18 cellular contexts compared by ENCODE assay signal in genomic region chr5:141662028-141662427, GRCh38. TPM values are rescaled to one million over a fixed set of nuclear protein-coding genes. Genes with fewer than 3 reads are reported as not detected.
A peak's percentile ranks its signal among the peaks of the same experiment; 100 is the strongest.
DNase-seq lines count a peak whose midpoint lies in the region; FAIRE-seq and TF ChIP-seq lines count a peak whose summit lies in the region.
"Had no signal": no experiment of that assay in that cellular context is flagged by ENCODE, and none has a peak within 500 bp of the region (broad histone marks: within the 10 kb centered on the region; RNA-seq: fewer than 3 reads in every experiment).

No MANE protein-coding gene starts in this region.

- H2BK5ac ChIP-seq in trophoblast cell (ENCODE audit: low read depth, low read length, poor library complexity), result no peak overlapping the region

- no peak overlapping the region for H3K4me3 ChIP-seq in trophoblast cell (ENCODE audit: low read depth, low read length)
- H3K4me3 ChIP-seq: HAP-1 had no signal

- H4K12ac ChIP-seq in trophoblast cell (ENCODE audit: low read depth, low read length), result no peak overlapping the region

- POLR2A ChIA-PET in HEK293T (lab: Yijun Ruan, JAX), result interaction anchor here (0.8 kb wide), 1 partner anchor 25 kb away, joined by 4 read pairs; the partner anchor contains the start of genes HDAC3 and RELL2

- H3K79me2 ChIP-seq in trophoblast cell (ENCODE audit: control insufficient read depth, insufficient read depth, low read length, poor library complexity), result no peaks in the 10 kb centered on the region

- H4K8ac ChIP-seq in trophoblast cell (ENCODE audit: low read depth, low read length), result no peak overlapping the region

- H3K27ac ChIP-seq in C4-2B, result peak overlapping the region; percentile 6; the same call in 1 of the 2 replicates
- H3K27ac ChIP-seq in trophoblast cell (ENCODE audit: low read depth, low read length), result no peak overlapping the region
- H3K27ac ChIP-seq: HL-60 had no signal

- no peak for DNase-seq in D721Med (ENCODE audit: insufficient read length, low spot score)
- peak; percentile 53 for DNase-seq in NCI-H69 (lab: John Stamatoyannopoulos, UW)
- no peak for DNase-seq in trophoblast cell
- DNase-seq in HPDE6-E6E7 (ENCODE audit: extremely low spot score), result no peak
- DNase-seq in HEK293T (ENCODE audit: extremely low spot score), result no peak
- no peak for DNase-seq in NCI-H2107 treated with DMSO at 0.1 percent for 48 hours (lab: John Stamatoyannopoulos, UW; ENCODE audit: unreplicated experiment)
- DNase-seq: C1 segment of cervical spinal cord; CD4-positive, alpha-beta memory T cell; DND-41; GDM1; HFFc6 had no signal

- no peak overlapping the region for H3K14ac ChIP-seq in trophoblast cell (ENCODE audit: low read length)

- H2BK12ac ChIP-seq in trophoblast cell (ENCODE audit: low read length), result no peak overlapping the region

- no peak overlapping the region for H2AK5ac ChIP-seq in trophoblast cell (ENCODE audit: low read length)

- no peak overlapping the region for H3K23ac ChIP-seq in trophoblast cell (ENCODE audit: low read length)

- no peak overlapping the region for H2BK120ac ChIP-seq in trophoblast cell (ENCODE audit: insufficient read depth, low read length, poor library complexity)

- CTCF ChIA-PET in HEK293T (lab: Yijun Ruan, JAX), result no interaction called here

- no CpG with 5 or more reads among the region's 17 CpGs for WGBS in trophoblast cell (ENCODE audit: extremely low coverage, insufficient coverage, insufficient read length)

- H3K4me1 ChIP-seq in trophoblast cell (ENCODE audit: control insufficient read depth in 1 of 2, insufficient read depth in 2 of 2, low read length in 2 of 2), result no peaks in the 10 kb centered on the region
- H3K4me1 ChIP-seq: HAP-1 had no signal

- TF ChIP-seq CTCF in C4-2B (conservative IDR thresholded peaks at IDR 0.05) (no peak), D721Med (IDR thresholded peaks at IDR 0.05; ENCODE audit: insufficient read depth, missing control alignments) (peak; percentile 29)

- H3K36me3 ChIP-seq in trophoblast cell (ENCODE audit: control insufficient read depth in 1 of 2, insufficient read depth in 2 of 2, low read length in 2 of 2), result peaks cover 15 to 24% of the 10 kb centered on the region in 2 experiments

- no peak overlapping the region for H2AFZ ChIP-seq in trophoblast cell (ENCODE audit: insufficient read depth, low read length, poor library complexity)

- H3K18ac ChIP-seq in trophoblast cell (ENCODE audit: low read length), result no peak overlapping the region

- H3K4me2 ChIP-seq in trophoblast cell (ENCODE audit: low read length), result no peak overlapping the region

- H3K4ac ChIP-seq in trophoblast cell (ENCODE audit: low read depth, low read length), result no peak overlapping the region

- H3K9me3 ChIP-seq in trophoblast cell (ENCODE audit: insufficient read depth, low read depth, low read length), result peaks cover 2% of the 10 kb centered on the region
- H3K9me3 ChIP-seq: HAP-1 had no signal

- H4K91ac ChIP-seq in trophoblast cell (ENCODE audit: low read depth, low read length), result no peak overlapping the region

- no peak for FAIRE-seq in D721Med (lab: Jason Lieb, UNC)
- FAIRE-seq: A204.1, GM12892, H1 had no signal

- H3K27me3 ChIP-seq in trophoblast cell (ENCODE audit: insufficient read depth, low read length), result no peaks in the 10 kb centered on the region

- H3K9ac ChIP-seq in trophoblast cell (ENCODE audit: low read length), result peak overlapping the region; percentile 21

- no peaks in the 10 kb centered on the region for H3K79me1 ChIP-seq in trophoblast cell (ENCODE audit: low read length)

TF ChIP-seq in HEK293T, 16 proteins besides CTCF, POLR2A, EP300 and RAD21:
- TF ChIP-seq NFRKB (IDR thresholded peaks at IDR 0.05), result no peak
- no peak for TF ChIP-seq FOXK2 (IDR thresholded peaks at IDR 0.05)
- TF ChIP-seq ZNF384 (IDR thresholded peaks at IDR 0.05), result no peak
- no peak for TF ChIP-seq HDGF (IDR thresholded peaks at IDR 0.05; ENCODE audit: borderline replicate concordance)

RNA-seq across cellular contexts. Expression of gene FCHSD1, which starts 10.8 kb away (rescaled TPM):
- polyA plus RNA-seq in trophoblast cell (2013), result 18.2 and 18.6 TPM in 2 replicates

RNA-seq across cellular contexts. Expression of gene ARAP3, which starts 20.0 kb away (rescaled TPM):
- 9.8 and 10.5 TPM in 2 replicates for polyA plus RNA-seq in trophoblast cell (2013)
- polyA plus RNA-seq: IgD-negative memory B cell had no signal

RNA-seq across cellular contexts. Expression of gene RELL2, which starts 25.2 kb away (rescaled TPM):
- 2.5 and 3.0 TPM in 2 replicates for polyA plus RNA-seq in trophoblast cell (2013)

RNA-seq across cellular contexts. Expression of gene HDAC3, which starts 25.4 kb away (rescaled TPM):
- polyA plus RNA-seq in trophoblast cell (2013), result 53.3 and 54.0 TPM in 2 replicates

RNA-seq across cellular contexts. Expression of gene DIAPH1, which starts 43.2 kb away (rescaled TPM):
- 94.3 and 97.6 TPM in 2 replicates for polyA plus RNA-seq in trophoblast cell (2013)
